ENCODE assay signal across 27 cellular contexts in the genomic region with DNA sequence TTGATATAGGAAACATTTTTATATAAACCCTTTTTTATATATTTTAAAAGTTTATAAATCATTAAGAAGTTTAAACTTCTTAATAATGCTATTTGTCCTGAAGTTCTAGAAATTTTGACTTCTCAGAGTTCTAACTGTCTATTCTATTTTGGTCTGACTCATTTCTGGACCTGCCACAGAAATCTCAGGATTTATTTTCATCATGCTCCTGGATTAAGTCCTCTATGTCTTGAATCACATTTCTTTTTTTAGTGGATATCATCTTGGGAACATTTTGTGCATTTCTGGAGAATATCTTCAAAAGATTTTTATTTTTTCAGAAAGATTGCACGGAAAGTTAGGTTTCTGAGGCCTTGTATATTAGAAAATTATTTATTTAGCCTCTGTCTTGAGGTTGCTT.
"Had no signal": no experiment of that assay in that cellular context is flagged by ENCODE, and none has a peak within 500 bp of the region (broad histone marks: within the 10 kb centered on the region; RNA-seq: fewer than 3 reads in every experiment).

No MANE protein-coding gene starts in this region.

- H3K4me1 ChIP-seq: stomach, suprapubic skin, testis, tibial artery, tibial nerve, transverse colon, upper lobe of left lung, upper lobe of right lung, uterus, vagina had no signal

- ATAC-seq: stimulated activated effector memory CD8-positive, alpha-beta T cell treated with anti-CD3 and anti-CD28 coated beads, Interleukin-12 subunit alpha, Interleukin-12 subunit beta, amount 100 ng/mL, for 72 hours; stimulated activated memory B cell treated with anti-CD40 and anti-IgM and Interleukin-4, amounts not matched to agents 10 μg/mL and 1 μg/mL and 100 μg/mL, for 72 hours; stimulated activated naive B cell treated with anti-CD40 and anti-IgM and Interleukin-4, amounts not matched to agents 10 μg/mL and 1 μg/mL and 100 μg/mL, for 72 hours; stimulated activated naive CD8-positive, alpha-beta T cell treated with anti-CD3 and anti-CD28 coated beads, Interleukin-15, Interleukin-2, amounts not matched to agents 100 U/mL and 50 U/mL, for 24 hours; upper lobe of right lung had no signal

- H3K9me3 ChIP-seq: suprapubic skin, testis, thyroid gland, transverse colon, upper lobe of left lung, uterus, vagina had no signal

- H3K27ac Mint-ChIP-seq: stimulated activated effector memory CD8-positive, alpha-beta T cell treated with anti-CD3 and anti-CD28 coated beads, Interleukin-12 subunit alpha, Interleukin-12 subunit beta, amount 100 ng/mL, for 72 hours; stimulated activated memory B cell treated with anti-CD40 and anti-IgM and Interleukin-4, amounts not matched to agents 10 μg/mL and 1 μg/mL and 100 μg/mL, for 72 hours; stimulated activated naive B cell treated with anti-CD40 and anti-IgM and Interleukin-4, amounts not matched to agents 10 μg/mL and 1 μg/mL and 100 μg/mL, for 72 hours; type B pancreatic cell had no signal

- H3K27ac ChIP-seq: stomach, suprapubic skin, testis, thoracic aorta, thyroid gland, tibial artery, tibial nerve, transverse colon, upper lobe of left lung, upper lobe of right lung, uterus, vagina had no signal

- DNase-seq: stimulated activated CD4-positive, alpha-beta T cell treated with anti-CD3 and anti-CD28 coated beads, Interleukin-2, amount 100 ng/mL, for 48 hours; stimulated activated CD4-positive, alpha-beta T cell treated with anti-CD3 and anti-CD28 coated beads, Interleukin-4, amount 100 ng/mL, for 1 hour; stimulated activated CD4-positive, alpha-beta T cell treated with anti-CD3 and anti-CD28 coated beads, Interleukin-4, amount 100 ng/mL, for 24 hours; stimulated activated CD4-positive, alpha-beta T cell treated with anti-CD3 and anti-CD28 coated beads, Interleukin-4, amount 100 ng/mL, for 4 hours; stimulated activated CD8-positive, alpha-beta memory T cell treated with anti-CD3 and anti-CD28 coated beads, Interleukin-4, amount 100 ng/mL, for 48 hours; stimulated activated naive B cell treated with anti-CD40 and anti-IgM and Interleukin-4, amounts not matched to agents 10 μg/mL and 1 μg/mL and 100 μg/mL, for 72 hours; stimulated activated naive CD4-positive, alpha-beta T cell; stimulated activated naive CD4-positive, alpha-beta T cell treated with Interleukin-2 at 50 U/mL for 16 hours; stimulated activated naive CD8-positive, alpha-beta T cell treated with anti-CD3 and anti-CD28 coated beads, Interleukin-15, Interleukin-2, amounts not matched to agents 100 U/mL and 50 U/mL, for 24 hours; stomach; substantia nigra; testis; thyroid gland; tibial artery; transverse colon; trophoblast cell; upper lobe of left lung; upper lobe of right lung; uterus had no signal

- H3K9me3 Mint-ChIP-seq: stimulated activated naive CD8-positive, alpha-beta T cell treated with anti-CD3 and anti-CD28 coated beads, Interleukin-15, Interleukin-2, amounts not matched to agents 100 ng/mL and 50 ng/mL, for 24 hours; type B pancreatic cell had no signal

- H3K36me3 Mint-ChIP-seq: stimulated activated effector memory CD8-positive, alpha-beta T cell treated with anti-CD3 and anti-CD28 coated beads, Interleukin-12 subunit alpha, Interleukin-12 subunit beta, amount 100 ng/mL, for 72 hours; stimulated activated memory B cell treated with anti-CD40 and anti-IgM and Interleukin-4, amounts not matched to agents 10 μg/mL and 1 μg/mL and 100 μg/mL, for 72 hours had no signal

- H3K4me3 ChIP-seq: stomach, suprapubic skin, testis, thoracic aorta, thyroid gland, tibial artery, tibial nerve, transverse colon, upper lobe of left lung, upper lobe of right lung, uterus, vagina had no signal

- H3K4me1 Mint-ChIP-seq: stimulated activated effector memory CD8-positive, alpha-beta T cell treated with anti-CD3 and anti-CD28 coated beads, Interleukin-12 subunit alpha, Interleukin-12 subunit beta, amount 100 ng/mL, for 72 hours; stimulated activated memory B cell treated with anti-CD40 and anti-IgM and Interleukin-4, amounts not matched to agents 10 μg/mL and 1 μg/mL and 100 μg/mL, for 72 hours; stimulated activated naive B cell treated with anti-CD40 and anti-IgM and Interleukin-4, amounts not matched to agents 10 μg/mL and 1 μg/mL and 100 μg/mL, for 72 hours had no signal

- H3K27me3 ChIP-seq: stomach, suprapubic skin, testis, thyroid gland, tibial artery, tibial nerve, transverse colon, upper lobe of left lung, upper lobe of right lung, uterus, vagina had no signal

- H3K27me3 Mint-ChIP-seq: stimulated activated memory B cell treated with anti-CD40 and anti-IgM and Interleukin-4, amounts not matched to agents 10 μg/mL and 1 μg/mL and 100 μg/mL, for 72 hours; stimulated activated naive CD8-positive, alpha-beta T cell treated with anti-CD3 and anti-CD28 coated beads, Interleukin-15, Interleukin-2, amounts not matched to agents 100 ng/mL and 50 ng/mL, for 24 hours; type B pancreatic cell had no signal

- H3K36me3 ChIP-seq: stomach, suprapubic skin, thoracic aorta, thyroid gland, tibial artery, tibial nerve, transverse colon, upper lobe of left lung, upper lobe of right lung, uterus, vagina had no signal

- H3K4me3 Mint-ChIP-seq: stimulated activated effector memory CD8-positive, alpha-beta T cell treated with anti-CD3 and anti-CD28 coated beads, Interleukin-12 subunit alpha, Interleukin-12 subunit beta, amount 100 ng/mL, for 72 hours; stimulated activated memory B cell treated with anti-CD40 and anti-IgM and Interleukin-4, amounts not matched to agents 10 μg/mL and 1 μg/mL and 100 μg/mL, for 72 hours; stimulated activated naive B cell treated with anti-CD40 and anti-IgM and Interleukin-4, amounts not matched to agents 10 μg/mL and 1 μg/mL and 100 μg/mL, for 72 hours; stimulated activated naive CD8-positive, alpha-beta T cell treated with anti-CD3 and anti-CD28 coated beads, Interleukin-15, Interleukin-2, amounts not matched to agents 100 ng/mL and 50 ng/mL, for 24 hours; type B pancreatic cell had no signal
